In the genomic region with DNA sequence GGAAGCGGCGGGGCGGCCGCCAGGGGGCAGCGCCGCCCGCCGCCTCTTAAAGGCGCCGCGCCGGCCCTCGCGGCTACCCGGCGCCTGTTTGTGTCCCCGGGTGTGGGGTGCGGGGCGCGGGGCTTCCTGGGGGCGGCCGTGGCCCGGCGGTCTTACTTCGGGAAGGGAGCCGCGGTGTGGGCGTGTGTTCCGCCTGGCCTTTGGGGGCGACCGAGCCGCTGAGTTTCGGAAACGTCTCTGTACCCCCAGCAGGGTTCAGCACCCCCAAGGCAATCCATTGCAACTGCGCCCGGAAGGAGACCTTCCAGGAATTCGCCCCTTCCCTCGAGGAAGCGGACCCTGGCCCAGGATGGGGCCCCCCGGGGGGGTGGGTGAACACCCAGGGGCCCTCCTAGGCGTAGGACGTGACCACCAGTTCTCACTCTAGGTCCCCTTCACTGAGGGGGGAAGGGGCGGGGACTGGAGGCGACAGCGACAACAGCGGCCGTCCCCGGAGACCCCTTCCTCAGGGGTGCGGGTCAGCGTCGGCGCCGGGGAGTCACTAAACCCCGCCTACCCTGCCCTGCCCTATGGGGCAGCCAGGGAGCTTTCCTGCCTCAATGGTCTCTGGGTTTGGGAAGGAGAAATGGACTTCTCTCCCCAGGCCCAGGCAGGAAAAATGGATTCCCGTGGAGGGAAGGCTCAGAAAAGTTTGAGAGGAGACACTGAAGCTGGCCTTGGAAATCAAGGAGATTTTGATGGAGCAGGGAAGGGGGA, we compare ENCODE assay signal across 8 cellular contexts. TPM values are rescaled to one million over a fixed set of nuclear protein-coding genes. Genes with fewer than 3 reads are reported as not detected.
DNase-seq lines count a peak whose midpoint lies in the region; ATAC-seq and TF ChIP-seq lines count a peak whose summit lies in the region.

Gene ITPK1 (minus strand): TSS at position 6 of the 756 bp plus-strand sequence. CDS start 762 bp downstream, outside the sequence.

- H3K9me3 Mint-ChIP-seq in WTC11, result no peaks in the 10 kb centered on the region
- no peaks in the 10 kb centered on the region for H3K9me3 Mint-ChIP-seq in chondrocyte (ENCODE audit: low read depth)

- ATAC-seq in GM21723 (IDR thresholded peaks at IDR 0.05; ENCODE audit: unreplicated experiment), result peak; percentile 61
- ATAC-seq in WTC11, result peak; percentile 45
- peak; percentile 54 for ATAC-seq in left colon

- peak; percentile 41 for TF ChIP-seq CTCF in GM12864 (IDR thresholded peaks at IDR 0.05; ENCODE audit: low read depth, low read length, missing control alignments)
- TF ChIP-seq CTCF in WTC11 (IDR thresholded peaks at IDR 0.05), result peak; percentile 63
- peak; percentile 72 for TF ChIP-seq CTCF in chondrocyte (IDR thresholded peaks at IDR 0.05)

- intact Hi-C loops in left colon (cut with DNase I, micrococcal nuclease), result no loop called here

- POLR2A ChIA-PET in WTC11 (lab: Charles Lee), result interaction anchor here (3.1 kb wide), 1 partner anchor 91 kb away, joined by 9 read pairs; the partner anchor contains the start of genes GON7 and UBR7

- peak within 1 kb of the TSS; percentile 78 for H3K4me3 ChIP-seq in GM12864 (ENCODE audit: low read depth, low read length)

- H3K36me3 Mint-ChIP-seq in WTC11 (no peaks in the 10 kb centered on the region), chondrocyte (ENCODE audit: low read depth) (peaks cover 2% of the 10 kb centered on the region)

- CTCF ChIA-PET in WTC11 (lab: Charles Lee), result interaction anchor here (0.6 to 5.4 kb wide), 19 partner anchors 9 to 429 kb away, joined by 3 to 131 read pairs (median 5); partner anchors contain the start of genes GON7, LYSET and MOAP1

- no peaks in the 10 kb centered on the region; the same call in 1 of the 2 replicates for H3K27me3 Mint-ChIP-seq in WTC11 (ENCODE audit: low read depth)
- H3K27me3 Mint-ChIP-seq in chondrocyte (ENCODE audit: low read depth), result no peaks in the 10 kb centered on the region

- 0 out of 2 replicates have a peak within 1 kb of the TSS, but pooled peaks have one; percentile 19 for H3K27ac Mint-ChIP-seq in WTC11
- peak within 1 kb of the TSS; percentile 45 for H3K27ac Mint-ChIP-seq in chondrocyte (ENCODE audit: unreplicated experiment)

- H3K4me3 Mint-ChIP-seq in WTC11, result peak within 1 kb of the TSS; percentile 86
- peak within 1 kb of the TSS; percentile 78 for H3K4me3 Mint-ChIP-seq in chondrocyte (ENCODE audit: unreplicated experiment)

- no peak for DNase-seq in GM12864 (ENCODE audit: low read depth)
- peak; percentile 64 for DNase-seq in KG1 (lab: John Stamatoyannopoulos, UW)
- peak; percentile 52 for DNase-seq in WTC11 (ENCODE audit: low spot score)
- no peak for DNase-seq in chondrocyte (ENCODE audit: low spot score)
- peak; percentile 54 to 72 for DNase-seq in left colon
- peak; percentile 32 to 53 for DNase-seq in stimulated activated CD4-positive, alpha-beta T cell treated with anti-CD3 and anti-CD28 coated beads, Interleukin-1b, Interleukin-23, amount 100 ng/mL, for 4 hours (ENCODE audit: low read depth in 2 of 2)
- no peak for DNase-seq in NCI-H187 treated with DMSO at 0.1 percent for 48 hours (lab: John Stamatoyannopoulos, UW)

- H3K4me1 Mint-ChIP-seq in WTC11, result peaks cover 33% of the 10 kb centered on the region
- peaks cover 25% of the 10 kb centered on the region for H3K4me1 Mint-ChIP-seq in chondrocyte (ENCODE audit: low read depth)

TF ChIP-seq in WTC11, 78 proteins besides CTCF, POLR2A, EP300 and RAD21 (continues in another document):
- TF ChIP-seq TEAD1 (CRISPR knock-in tag; IDR thresholded peaks at IDR 0.05), result no peak
- no peak for TF ChIP-seq TCF7 (CRISPR knock-in tag; IDR thresholded peaks at IDR 0.05; ENCODE audit: low read depth)
- TF ChIP-seq ZBTB21 (CRISPR knock-in tag; IDR thresholded peaks at IDR 0.05; ENCODE audit: borderline replicate concordance), result no peak
- TF ChIP-seq, protein P1, sequence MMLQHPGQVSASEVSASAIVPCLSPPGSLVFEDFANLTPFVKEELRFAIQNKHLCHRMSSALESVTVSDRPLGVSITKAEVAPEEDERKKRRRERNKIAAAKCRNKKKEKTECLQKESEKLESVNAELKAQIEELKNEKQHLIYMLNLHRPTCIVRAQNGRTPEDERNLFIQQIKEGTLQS (CRISPR knock-in tag; conservative IDR thresholded peaks at IDR 0.05), result no peak
- TF ChIP-seq RELA (CRISPR knock-in tag; IDR thresholded peaks at IDR 0.05; ENCODE audit: borderline replicate concordance), result no peak
- no peak for TF ChIP-seq NFE2L1 (CRISPR knock-in tag; IDR thresholded peaks at IDR 0.05)
- TF ChIP-seq KAT7 (CRISPR knock-in tag; IDR thresholded peaks at IDR 0.05; ENCODE audit: borderline replicate concordance), result no peak
- TF ChIP-seq, protein P2, sequence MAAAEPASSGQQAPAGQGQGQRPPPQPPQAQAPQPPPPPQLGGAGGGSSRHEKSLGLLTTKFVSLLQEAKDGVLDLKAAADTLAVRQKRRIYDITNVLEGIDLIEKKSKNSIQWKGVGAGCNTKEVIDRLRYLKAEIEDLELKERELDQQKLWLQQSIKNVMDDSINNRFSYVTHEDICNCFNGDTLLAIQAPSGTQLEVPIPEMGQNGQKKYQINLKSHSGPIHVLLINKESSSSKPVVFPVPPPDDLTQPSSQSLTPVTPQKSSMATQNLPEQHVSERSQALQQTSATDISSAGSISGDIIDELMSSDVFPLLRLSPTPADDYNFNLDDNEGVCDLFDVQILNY (CRISPR knock-in tag; IDR thresholded peaks at IDR 0.05), result peak; percentile 36; the same call in 1 of the 2 replicates
- TF ChIP-seq, protein P3, sequence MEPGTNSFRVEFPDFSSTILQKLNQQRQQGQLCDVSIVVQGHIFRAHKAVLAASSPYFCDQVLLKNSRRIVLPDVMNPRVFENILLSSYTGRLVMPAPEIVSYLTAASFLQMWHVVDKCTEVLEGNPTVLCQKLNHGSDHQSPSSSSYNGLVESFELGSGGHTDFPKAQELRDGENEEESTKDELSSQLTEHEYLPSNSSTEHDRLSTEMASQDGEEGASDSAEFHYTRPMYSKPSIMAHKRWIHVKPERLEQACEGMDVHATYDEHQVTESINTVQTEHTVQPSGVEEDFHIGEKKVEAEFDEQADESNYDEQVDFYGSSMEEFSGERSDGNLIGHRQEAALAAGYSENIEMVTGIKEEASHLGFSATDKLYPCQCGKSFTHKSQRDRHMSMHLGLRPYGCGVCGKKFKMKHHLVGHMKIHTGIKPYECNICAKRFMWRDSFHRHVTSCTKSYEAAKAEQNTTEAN (CRISPR knock-in tag; IDR thresholded peaks at IDR 0.05), result no peak
- TF ChIP-seq EMX1 (CRISPR knock-in tag; IDR thresholded peaks at IDR 0.05), result no peak
- TF ChIP-seq, protein P4, sequence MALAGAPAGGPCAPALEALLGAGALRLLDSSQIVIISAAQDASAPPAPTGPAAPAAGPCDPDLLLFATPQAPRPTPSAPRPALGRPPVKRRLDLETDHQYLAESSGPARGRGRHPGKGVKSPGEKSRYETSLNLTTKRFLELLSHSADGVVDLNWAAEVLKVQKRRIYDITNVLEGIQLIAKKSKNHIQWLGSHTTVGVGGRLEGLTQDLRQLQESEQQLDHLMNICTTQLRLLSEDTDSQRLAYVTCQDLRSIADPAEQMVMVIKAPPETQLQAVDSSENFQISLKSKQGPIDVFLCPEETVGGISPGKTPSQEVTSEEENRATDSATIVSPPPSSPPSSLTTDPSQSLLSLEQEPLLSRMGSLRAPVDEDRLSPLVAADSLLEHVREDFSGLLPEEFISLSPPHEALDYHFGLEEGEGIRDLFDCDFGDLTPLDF (CRISPR knock-in tag; IDR thresholded peaks at IDR 0.05), result no peak
- no peak for TF ChIP-seq SMAD4 (CRISPR knock-in tag; IDR thresholded peaks at IDR 0.05)
- TF ChIP-seq MYBL2 (CRISPR knock-in tag; IDR thresholded peaks at IDR 0.05), result no peak
- TF ChIP-seq NR3C1 (CRISPR knock-in tag; conservative IDR thresholded peaks at IDR 0.05; ENCODE audit: low read depth), result no peak
- TF ChIP-seq, protein P5, sequence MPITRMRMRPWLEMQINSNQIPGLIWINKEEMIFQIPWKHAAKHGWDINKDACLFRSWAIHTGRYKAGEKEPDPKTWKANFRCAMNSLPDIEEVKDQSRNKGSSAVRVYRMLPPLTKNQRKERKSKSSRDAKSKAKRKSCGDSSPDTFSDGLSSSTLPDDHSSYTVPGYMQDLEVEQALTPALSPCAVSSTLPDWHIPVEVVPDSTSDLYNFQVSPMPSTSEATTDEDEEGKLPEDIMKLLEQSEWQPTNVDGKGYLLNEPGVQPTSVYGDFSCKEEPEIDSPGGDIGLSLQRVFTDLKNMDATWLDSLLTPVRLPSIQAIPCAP (CRISPR knock-in tag; IDR thresholded peaks at IDR 0.05), result no peak
- TF ChIP-seq FOXK1 (CRISPR knock-in tag; IDR thresholded peaks at IDR 0.05), result no peak
- no peak for TF ChIP-seq ZMAT4 (CRISPR knock-in tag; IDR thresholded peaks at IDR 0.05)
- no peak for TF ChIP-seq CREB1 (CRISPR knock-in tag; IDR thresholded peaks at IDR 0.05)
- TF ChIP-seq PRRX2 (CRISPR knock-in tag; IDR thresholded peaks at IDR 0.05), result no peak
- TF ChIP-seq, protein P6, sequence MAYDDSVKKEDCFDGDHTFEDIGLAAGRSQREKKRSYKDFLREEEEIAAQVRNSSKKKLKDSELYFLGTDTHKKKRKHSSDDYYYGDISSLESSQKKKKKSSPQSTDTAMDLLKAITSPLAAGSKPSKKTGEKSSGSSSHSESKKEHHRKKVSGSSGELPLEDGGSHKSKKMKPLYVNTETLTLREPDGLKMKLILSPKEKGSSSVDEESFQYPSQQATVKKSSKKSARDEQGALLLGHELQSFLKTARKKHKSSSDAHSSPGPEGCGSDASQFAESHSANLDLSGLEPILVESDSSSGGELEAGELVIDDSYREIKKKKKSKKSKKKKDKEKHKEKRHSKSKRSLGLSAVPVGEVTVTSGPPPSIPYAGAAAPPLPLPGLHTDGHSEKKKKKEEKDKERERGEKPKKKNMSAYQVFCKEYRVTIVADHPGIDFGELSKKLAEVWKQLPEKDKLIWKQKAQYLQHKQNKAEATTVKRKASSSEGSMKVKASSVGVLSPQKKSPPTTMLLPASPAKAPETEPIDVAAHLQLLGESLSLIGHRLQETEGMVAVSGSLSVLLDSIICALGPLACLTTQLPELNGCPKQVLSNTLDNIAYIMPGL (CRISPR knock-in tag; IDR thresholded peaks at IDR 0.05), result peak; percentile 34; the same call in 1 of the 2 replicates
- no peak for TF ChIP-seq SP1 (CRISPR knock-in tag; conservative IDR thresholded peaks at IDR 0.05)
- no peak for TF ChIP-seq FOXP1 (CRISPR knock-in tag; IDR thresholded peaks at IDR 0.05; ENCODE audit: borderline replicate concordance)
- no peak for TF ChIP-seq ZNF121 (CRISPR knock-in tag; IDR thresholded peaks at IDR 0.05)
- no peak for TF ChIP-seq NR2C2 (CRISPR knock-in tag; IDR thresholded peaks at IDR 0.05)
- peak; percentile 58; the same call in 1 of the 2 replicates for TF ChIP-seq ZNF423 (CRISPR knock-in tag; IDR thresholded peaks at IDR 0.05)

RNA-seq across cellular contexts. Expression of gene ITPK1, which starts in this region (rescaled TPM):
- total RNA-seq in WTC11 (2021), result 116 to 144 TPM (median 121 TPM) in 3 replicates
- total RNA-seq in chondrocyte, result 27.7 to 31.2 TPM (median 28.2 TPM) in 3 replicates
- total RNA-seq in left colon, result 100 to 1,000 TPM; 138 to 142 TPM

Comparison
In these comparisons a context has a peak if more than half of its experiments do, and no peak if none do; other contexts are left out.
1. DNase-seq: peak in KG1 (single experiment), WTC11 (single experiment), left colon (2 of 2) and stimulated activated CD4-positive, alpha-beta T cell treated with anti-CD3 and anti-CD28 coated beads, Interleukin-1b, Interleukin-23, amount 100 ng/mL, for 4 hours (2 of 2); none in GM12864 (single experiment), chondrocyte (single experiment) and NCI-H187 treated with DMSO at 0.1 percent for 48 hours (single experiment).
2. Peak in every context shown above with its lines, with median percentiles within 50 percentile points of each other: CTCF ChIP-seq and ATAC-seq.